Comparison of ENCODE assay signal across 19 cellular contexts in genomic region chr4:8502836-8503585, GRCh38.
A peak's percentile ranks its signal among the peaks of the same experiment; 100 is the strongest.
DNase-seq lines count a peak whose midpoint lies in the region; ATAC-seq, FAIRE-seq and TF ChIP-seq lines count a peak whose summit lies in the region.
"Had no signal": no experiment of that assay in that cellular context is flagged by ENCODE, and none has a peak within 500 bp of the region (broad histone marks: within the 10 kb centered on the region; RNA-seq: fewer than 3 reads in every experiment).

No MANE protein-coding gene starts in this region.

- no peak overlapping the region for H3K4ac ChIP-seq in H1 (replicated peaks; ENCODE audit: insufficient read length, low read depth, low read length)

- H4K20me1 ChIP-seq in mammary epithelial cell (ENCODE audit: insufficient read depth, low read length) (no peaks in the 10 kb centered on the region), H1 (replicated peaks in 1 of 2; ENCODE audit: control insufficient read depth in 1 of 2, insufficient read depth in 2 of 2, low read length in 2 of 2) (no peaks in the 10 kb centered on the region)

- no peak overlapping the region for H3K9ac ChIP-seq in mammary epithelial cell (ENCODE audit: insufficient read depth, low read length)
- H3K9ac ChIP-seq in H1 (replicated peaks in 1 of 4; ENCODE audit: extremely low read depth in 1 of 4, low read depth in 3 of 4, low read length in 3 of 4), result no peak overlapping the region
- H3K9ac ChIP-seq: parathyroid adenoma had no signal

- TF ChIP-seq POLR2A in breast epithelium (IDR thresholded peaks at IDR 0.05), result no peak
- no peak for TF ChIP-seq POLR2A in H1 (IDR thresholded peaks at IDR 0.05; ENCODE audit: control extremely low read depth in 1 of 2, low read depth in 2 of 2, low read length in 2 of 2)
- no peak for TF ChIP-seq POLR2A in right lobe of liver (IDR thresholded peaks at IDR 0.05)
- no peak for TF ChIP-seq POLR2A in thyroid gland (IDR thresholded peaks at IDR 0.05)

- H3K27ac Mint-ChIP-seq in WTC11, result no peak overlapping the region
- H3K27ac Mint-ChIP-seq: activated naive CD8-positive, alpha-beta T cell treated with anti-CD3 and anti-CD28 coated beads for 36 hours; dendritic cell treated with granulocyte-macrophage colony-stimulating factor and Interleukin-4, amounts not matched to agents 40 ng/mL and 50 ng/mL, for 4 days; stimulated activated naive CD8-positive, alpha-beta T cell treated with anti-CD3 and anti-CD28 coated beads, Interleukin-15, Interleukin-2, amounts not matched to agents 100 ng/mL and 50 ng/mL, for 24 hours had no signal

- 0 out of 2 replicates have a peak overlapping the region, but pooled peaks have one; percentile 28 for H2AK5ac ChIP-seq in H1 (ENCODE audit: low read depth, low read length)

- CTCF ChIA-PET in mammary epithelial cell (lab: Charles Lee; ENCODE audit: low non-redundant PET), result no interaction called here
- CTCF ChIA-PET in H1 (lab: Charles Lee; ENCODE audit: partially characterized antibody), result interaction anchor here (0.6 to 2.7 kb wide), 9 partner anchors 8 to 228 kb away, joined by 3 to 13 read pairs (median 4); no protein-coding TSS in a partner anchor
- CTCF ChIA-PET in WTC11 (lab: Charles Lee), result interaction anchor here (1.8 to 3.9 kb wide), 3 partner anchors 44 to 104 kb away, joined by 8 to 18 read pairs (median 10); no protein-coding TSS in a partner anchor

- TF ChIP-seq CTCF in breast epithelium (IDR thresholded peaks at IDR 0.05), result no peak
- TF ChIP-seq CTCF in mammary epithelial cell (conservative IDR thresholded peaks at IDR 0.05 in 1 of 2, IDR thresholded peaks at IDR 0.05 in 1 of 2; ENCODE audit: extremely low read depth in 1 of 2, insufficient read depth in 1 of 2, low read depth in 1 of 2, low read length in 2 of 2), result no peak
- TF ChIP-seq CTCF in H1 (IDR thresholded peaks at IDR 0.05; ENCODE audit: control extremely low read depth in 1 of 3, insufficient read depth in 1 of 3, low read depth in 1 of 3, low read length in 3 of 3), result no peak
- TF ChIP-seq CTCF in right lobe of liver (IDR thresholded peaks at IDR 0.05), result no peak
- no peak for TF ChIP-seq CTCF in thyroid gland (IDR thresholded peaks at IDR 0.05)
- TF ChIP-seq CTCF in WTC11 (IDR thresholded peaks at IDR 0.05), result no peak

- no peak overlapping the region for H4K8ac ChIP-seq in H1 (ENCODE audit: extremely low read depth, insufficient read depth, low read length)

- H3K36me3 ChIP-seq in breast epithelium (no peaks in the 10 kb centered on the region), mammary epithelial cell (ENCODE audit: insufficient read depth, low read length) (no peaks in the 10 kb centered on the region), H1 (ENCODE audit: control insufficient read depth in 2 of 4, insufficient read depth in 4 of 4, low read length in 3 of 4) (no peaks in the 10 kb centered on the region), right lobe of liver (no peaks in the 10 kb centered on the region), thyroid gland (no peaks in the 10 kb centered on the region)
- H3K36me3 ChIP-seq: brain microvascular endothelial cell had no signal

- no peak overlapping the region for H3K23ac ChIP-seq in H1 (ENCODE audit: insufficient read length)

- H3K79me2 ChIP-seq in mammary epithelial cell (ENCODE audit: insufficient read depth, low read length) (no peaks in the 10 kb centered on the region), H1 (ENCODE audit: control insufficient read depth in 1 of 2, insufficient read depth in 2 of 2, low read length in 2 of 2) (no peaks in the 10 kb centered on the region)
- H3K79me2 ChIP-seq: parathyroid adenoma had no signal

- H2AFZ ChIP-seq in mammary epithelial cell (ENCODE audit: low read depth, low read length) (no peak overlapping the region), H1 (ENCODE audit: low read length) (no peak overlapping the region)
- H2AFZ ChIP-seq: parathyroid adenoma had no signal

- no peak overlapping the region for H3K56ac ChIP-seq in H1 (replicated peaks; ENCODE audit: insufficient read length, low read depth, low read length)

- H3K23me2 ChIP-seq in H1 (ENCODE audit: low read depth, low read length), result no peaks in the 10 kb centered on the region

- H3K4me3 Mint-ChIP-seq in WTC11, result no peak overlapping the region
- H3K4me3 Mint-ChIP-seq: activated naive CD8-positive, alpha-beta T cell treated with anti-CD3 and anti-CD28 coated beads for 36 hours; dendritic cell treated with granulocyte-macrophage colony-stimulating factor and Interleukin-4, amounts not matched to agents 40 ng/mL and 50 ng/mL, for 4 days; stimulated activated naive CD8-positive, alpha-beta T cell treated with anti-CD3 and anti-CD28 coated beads, Interleukin-15, Interleukin-2, amounts not matched to agents 100 ng/mL and 50 ng/mL, for 24 hours had no signal

- H3K27me3 Mint-ChIP-seq in WTC11 (ENCODE audit: low read depth), result peaks cover 2% of the 10 kb centered on the region; the same call in 1 of the 2 replicates
- H3K27me3 Mint-ChIP-seq: activated naive CD8-positive, alpha-beta T cell treated with anti-CD3 and anti-CD28 coated beads for 36 hours; dendritic cell treated with granulocyte-macrophage colony-stimulating factor and Interleukin-4, amounts not matched to agents 40 ng/mL and 50 ng/mL, for 4 days had no signal

- no peak overlapping the region for H2BK5ac ChIP-seq in H1 (ENCODE audit: low read depth, low read length)

- no peak overlapping the region for H3K14ac ChIP-seq in H1 (ENCODE audit: insufficient read length)

- H3K4me2 ChIP-seq in mammary epithelial cell (ENCODE audit: insufficient read depth, low read depth, low read length) (no peak overlapping the region), H1 (ENCODE audit: insufficient read depth in 1 of 2, low read depth in 2 of 2, low read length in 2 of 2) (no peak overlapping the region)

- no peak for TF ChIP-seq RAD21 in H1 (IDR thresholded peaks at IDR 0.05 in 1 of 2, conservative IDR thresholded peaks at IDR 0.05 in 1 of 2; ENCODE audit: low read depth in 2 of 2, low read length in 2 of 2)

- WGBS in mammary epithelial cell (ENCODE audit: low coverage, missing lambda C conversion rate), result 56% methylated on average over 10 of the region's 13 CpGs
- 88% methylated on average over 13 of the region's 13 CpGs; no CpG with 5 or more reads in 1 of the 2 experiments for WGBS in H1 (ENCODE audit: extremely low coverage in 1 of 2, insufficient coverage in 1 of 2, insufficient read length in 1 of 2, insufficient replicate concordance in 2 of 2, low coverage in 1 of 2, low lambda C conversion rate in 2 of 2, missing lambda C conversion rate in 1 of 2), 2 experiments
- 51% methylated on average over 4 of the region's 13 CpGs for WGBS in right lobe of liver (ENCODE audit: insufficient coverage, low coverage, low lambda C conversion rate, missing lambda C conversion rate)
- 75 to 83% methylated on average over 8 to 13 of the region's 13 CpGs for WGBS in thyroid gland, 2 donors

- H3K36me3 Mint-ChIP-seq in WTC11, result peaks cover 13% of the 10 kb centered on the region
- H3K36me3 Mint-ChIP-seq: activated naive CD8-positive, alpha-beta T cell treated with anti-CD3 and anti-CD28 coated beads for 36 hours had no signal

- H3K9me3 ChIP-seq in breast epithelium, result no peaks in the 10 kb centered on the region
- H3K9me3 ChIP-seq in mammary epithelial cell (replicated peaks; ENCODE audit: insufficient read depth, low read length), result no peaks in the 10 kb centered on the region
- H3K9me3 ChIP-seq in H1 (ENCODE audit: insufficient read depth in 2 of 2, low read depth in 1 of 2, low read length in 1 of 2), result peaks cover 3 to 4% of the 10 kb centered on the region in 2 experiments; a peak in 3 of 4 replicates
- no peaks in the 10 kb centered on the region for H3K9me3 ChIP-seq in right lobe of liver
- no peaks in the 10 kb centered on the region for H3K9me3 ChIP-seq in thyroid gland

- BruUV-seq in mammary epithelial cell (replicated peaks; lab: Mats Ljungman, UMichigan), result no TSS peak

- no peaks in the 10 kb centered on the region for H3K27me3 ChIP-seq in breast epithelium
- H3K27me3 ChIP-seq in mammary epithelial cell (ENCODE audit: insufficient read depth, low read length), result no peaks in the 10 kb centered on the region
- H3K27me3 ChIP-seq in H1 (replicated peaks in 1 of 4; ENCODE audit: control insufficient read depth in 3 of 4, extremely low read depth in 1 of 4, insufficient read depth in 3 of 4, low read length in 3 of 4), result no peaks in the 10 kb centered on the region; a peak in 1 of 7 replicates
- no peaks in the 10 kb centered on the region for H3K27me3 ChIP-seq in right lobe of liver
- no peaks in the 10 kb centered on the region for H3K27me3 ChIP-seq in thyroid gland

- no peak overlapping the region for H2BK15ac ChIP-seq in H1 (ENCODE audit: low read length)

- DNase-seq in breast epithelium (ENCODE audit: low spot score in 2 of 2) (no peak), mammary epithelial cell (no peak), H1 (ENCODE audit: low read depth in 1 of 2, low spot score in 2 of 2) (no peak), right lobe of liver (no peak), thyroid gland (peak; percentile 40 to 51), SK-N-DZ (ENCODE audit: low spot score) (no peak), WTC11 (ENCODE audit: low spot score) (no peak)
- DNase-seq: 8988T; activated naive CD8-positive, alpha-beta T cell treated with anti-CD3 and anti-CD28 coated beads for 36 hours; brain microvascular endothelial cell; Karpas-422; NCI-H1105; NCI-H2081 treated with DMSO at 0.1 percent for 48 hours; stimulated activated CD4-positive, alpha-beta T cell treated with anti-CD3 and anti-CD28 coated beads, Interleukin-2, amount 100 ng/mL, for 48 hours had no signal

- H3K18ac ChIP-seq in H1 (ENCODE audit: extremely low read depth, low read length), result no peak overlapping the region

- no peak overlapping the region for H2BK120ac ChIP-seq in H1 (replicated peaks; ENCODE audit: low read depth, low read length)

- no peak for FAIRE-seq in H1 (lab: Jason Lieb, UNC)

- H3K79me1 ChIP-seq in H1 (ENCODE audit: low read depth, low read length), result no peaks in the 10 kb centered on the region

- no peak for TF ChIP-seq EP300 in H1 (IDR thresholded peaks at IDR 0.05; ENCODE audit: borderline replicate concordance in 1 of 2, low read depth in 2 of 2, low read length in 2 of 2)

- H2BK12ac ChIP-seq in H1 (ENCODE audit: low read depth, low read length), result no peak overlapping the region

- intact Hi-C loops in breast epithelium (cut with DNase I; ENCODE audit: low total_unique reads) (no loop called here), mammary epithelial cell (cut with micrococcal nuclease) (no loop called here), right lobe of liver (cut with DNase I) (no loop called here), thyroid gland (cut with DNase I) (no loop called here)

- dilution Hi-C loops in mammary epithelial cell (cut with HindIII; ENCODE audit: low sequenced_read_pairs), result loop anchor here (5.0 kb wide), 1 partner anchor 44 kb away; no protein-coding TSS in a partner anchor

- H4K91ac ChIP-seq in H1 (replicated peaks; ENCODE audit: insufficient read length, low read length), result peak overlapping the region; percentile 35

- H3K4me3 ChIP-seq in breast epithelium, result no peak overlapping the region
- no peak overlapping the region for H3K4me3 ChIP-seq in mammary epithelial cell (replicated peaks in 1 of 3; ENCODE audit: insufficient read depth in 1 of 3, low read depth in 2 of 3, low read length in 3 of 3)
- no peak overlapping the region for H3K4me3 ChIP-seq in H1 (ENCODE audit: extremely low read depth in 1 of 4, insufficient read depth in 2 of 4, low read depth in 3 of 4, low read length in 4 of 4)
- H3K4me3 ChIP-seq in right lobe of liver, result no peak overlapping the region
- no peak overlapping the region for H3K4me3 ChIP-seq in thyroid gland (replicated peaks in 1 of 3)
- H3K4me3 ChIP-seq: lung had no signal

- H3K4me1 ChIP-seq in breast epithelium, result peaks cover 12 to 26% of the 10 kb centered on the region in 2 donors
- H3K4me1 ChIP-seq in mammary epithelial cell (ENCODE audit: insufficient read depth, low read length), result peaks cover 5% of the 10 kb centered on the region
- peaks cover 6 to 24% (median 14%) of the 10 kb centered on the region in 4 experiments for H3K4me1 ChIP-seq in H1 (replicated peaks in 1 of 4; ENCODE audit: control insufficient read depth in 3 of 4, insufficient read depth in 4 of 4, low read length in 3 of 4)
- H3K4me1 ChIP-seq in right lobe of liver, result no peaks in the 10 kb centered on the region
- peaks cover 48 to 58% of the 10 kb centered on the region in 2 donors for H3K4me1 ChIP-seq in thyroid gland
- H3K4me1 ChIP-seq: parathyroid adenoma had no signal

- H3K4me1 Mint-ChIP-seq in WTC11, result peaks cover 24% of the 10 kb centered on the region
- H3K4me1 Mint-ChIP-seq: activated naive CD8-positive, alpha-beta T cell treated with anti-CD3 and anti-CD28 coated beads for 36 hours had no signal

- H3K27ac ChIP-seq in breast epithelium, result peak overlapping the region; percentile 29 to 96
- no peak overlapping the region for H3K27ac ChIP-seq in mammary epithelial cell (ENCODE audit: insufficient read depth, low read depth, low read length)
- no peak overlapping the region for H3K27ac ChIP-seq in H1 (ENCODE audit: low read depth, low read length)
- H3K27ac ChIP-seq in right lobe of liver, result no peak overlapping the region
- H3K27ac ChIP-seq in thyroid gland, result peak overlapping the region; percentile 30 to 97 (median 96)
- H3K27ac ChIP-seq: brain microvascular endothelial cell, parathyroid adenoma had no signal

- H2BK20ac ChIP-seq in H1 (ENCODE audit: low read length), result no peak overlapping the region

- POLR2A ChIA-PET in H1 (lab: Charles Lee; ENCODE audit: partially characterized antibody) (interaction anchor here (0.8 to 2.3 kb wide), 2 partner anchors 7 to 65 kb away, joined by 3 to 7 read pairs; no protein-coding TSS in a partner anchor), WTC11 (lab: Charles Lee) (no interaction called here)

- no peak overlapping the region for H4K5ac ChIP-seq in H1 (ENCODE audit: insufficient read length, low read depth, low read length)

- ATAC-seq in right lobe of liver (peak in 3 of 4 donors; percentile 11 to 52 (median 21)), HG02588 (IDR thresholded peaks at IDR 0.05; ENCODE audit: unreplicated experiment) (no peak), WTC11 (no peak)

- H3K9me3 Mint-ChIP-seq in WTC11, result peaks cover 23% of the 10 kb centered on the region
- H3K9me3 Mint-ChIP-seq: activated naive CD8-positive, alpha-beta T cell treated with anti-CD3 and anti-CD28 coated beads for 36 hours; stimulated activated naive CD8-positive, alpha-beta T cell treated with anti-CD3 and anti-CD28 coated beads, Interleukin-15, Interleukin-2, amounts not matched to agents 100 ng/mL and 50 ng/mL, for 24 hours had no signal

- in situ Hi-C loops in mammary epithelial cell (cut with MboI; ENCODE audit: low sequenced_read_pairs in 2 of 2), result no loop called here

Comparison
In these comparisons a context has a peak if more than half of its experiments do, and no peak if none do; other contexts are left out.
1. H3K27ac ChIP-seq: peak in breast epithelium (2 of 2) and thyroid gland (3 of 3); none in mammary epithelial cell (single experiment), H1 (single experiment) and right lobe of liver (0 of 3).
2. DNase-seq: peak in thyroid gland (2 of 2); none in breast epithelium (0 of 2), mammary epithelial cell (single experiment), H1 (0 of 2), right lobe of liver (0 of 3), SK-N-DZ (single experiment) and WTC11 (single experiment).
3. ATAC-seq: peak in right lobe of liver (3 of 4); none in HG02588 (single experiment) and WTC11 (single experiment).